Comparison of ENCODE assay signal across 24 cellular contexts in genomic region chr4:25068386-25068785, GRCh38. TPM values are rescaled to one million over a fixed set of nuclear protein-coding genes. Genes with fewer than 3 reads are reported as not detected.
A peak's percentile ranks its signal among the peaks of the same experiment; 100 is the strongest.
DNase-seq lines count a peak whose midpoint lies in the region; FAIRE-seq and TF ChIP-seq lines count a peak whose summit lies in the region.
"Had no signal": no experiment of that assay in that cellular context is flagged by ENCODE, and none has a peak within 500 bp of the region (broad histone marks: within the 10 kb centered on the region; RNA-seq: fewer than 3 reads in every experiment).

No MANE protein-coding gene starts in this region.

- peaks cover 2 to 23% (median 15%) of the 10 kb centered on the region in 4 experiments for H3K4me1 ChIP-seq in H1 (replicated peaks in 1 of 4; ENCODE audit: control insufficient read depth in 3 of 4, insufficient read depth in 4 of 4, low read length in 3 of 4)
- H3K4me1 ChIP-seq: BE2C, SJCRH30 had no signal

- H3K4me2 ChIP-seq in H1 (ENCODE audit: insufficient read depth in 1 of 2, low read depth in 2 of 2, low read length in 2 of 2): no peak overlapping the region
- H3K4me2 ChIP-seq: KMS-11, PC-9 had no signal

- POLR2A ChIA-PET in H1 (lab: Charles Lee; ENCODE audit: partially characterized antibody): no interaction called here

- no peak for TF ChIP-seq EP300 in H1 (IDR thresholded peaks at IDR 0.05; ENCODE audit: borderline replicate concordance in 1 of 2, low read depth in 2 of 2, low read length in 2 of 2)

- no peak overlapping the region for H3K23ac ChIP-seq in H1 (ENCODE audit: insufficient read length)

- 95% methylated on average over 3 of the region's 3 CpGs; no CpG with 5 or more reads in 1 of the 2 experiments for WGBS in H1 (ENCODE audit: extremely low coverage in 1 of 2, insufficient coverage in 1 of 2, insufficient read length in 1 of 2, insufficient replicate concordance in 2 of 2, low coverage in 1 of 2, low lambda C conversion rate in 2 of 2, missing lambda C conversion rate in 1 of 2), 2 experiments

- DNase-seq in DMS53 (lab: John Stamatoyannopoulos, UW) (peak; percentile 60), DMS53 treated with DMSO at 0.1 percent for 48 hours (lab: John Stamatoyannopoulos, UW; ENCODE audit: unreplicated experiment) (no peak), NCI-H69 (lab: John Stamatoyannopoulos, UW) (peak; percentile 8), H1 (ENCODE audit: low read depth in 1 of 2, low spot score in 2 of 2) (no peak), GDM1 (lab: John Stamatoyannopoulos, UW) (no peak), dermis blood vessel endothelial cell (no peak)
- DNase-seq in activated naive CD4-positive, alpha-beta T cell (lab: John Stamatoyannopoulos, UW): no peak
- DNase-seq: BE2C; DMS79 treated with DMSO at 0.1 percent for 48 hours; MM.1S; NCI-H2029; NCI-H2227 treated with DMSO at 0.1 percent for 48 hours; NCI-H748 treated with DMSO at 0.1 percent for 48 hours; NK-92 treated with Interleukin-12 subunit alpha and Interleukin-12 subunit beta, amount 100 ng/mL, for 24 hours; PC-9; SJCRH30 had no signal

- no peak overlapping the region for H3K18ac ChIP-seq in H1 (ENCODE audit: extremely low read depth, low read length)

- H2BK5ac ChIP-seq in H1 (ENCODE audit: low read depth, low read length): no peak overlapping the region

- no peaks in the 10 kb centered on the region for H3K23me2 ChIP-seq in H1 (ENCODE audit: low read depth, low read length)

- CTCF ChIA-PET in H1 (lab: Charles Lee; ENCODE audit: partially characterized antibody): interaction anchor here (1.5 to 4.9 kb wide), 2 partner anchors 8 to 23 kb away, joined by 3 to 24 read pairs; no protein-coding TSS in a partner anchor

- no peak overlapping the region for H4K5ac ChIP-seq in H1 (ENCODE audit: insufficient read length, low read depth, low read length)

- no peak overlapping the region for H3K9ac ChIP-seq in H1 (replicated peaks in 1 of 4; ENCODE audit: extremely low read depth in 1 of 4, low read depth in 3 of 4, low read length in 3 of 4)
- H3K9ac ChIP-seq: KMS-11 had no signal

- TF ChIP-seq CTCF in H1 (IDR thresholded peaks at IDR 0.05; ENCODE audit: control extremely low read depth in 1 of 3, insufficient read depth in 1 of 3, low read depth in 1 of 3, low read length in 3 of 3): no peak

- no peak overlapping the region for H2BK120ac ChIP-seq in H1 (replicated peaks; ENCODE audit: low read depth, low read length)

- H2BK20ac ChIP-seq in H1 (ENCODE audit: low read length): no peak overlapping the region

- H3K36me3 ChIP-seq in H1 (ENCODE audit: control insufficient read depth in 2 of 4, insufficient read depth in 4 of 4, low read length in 3 of 4): no peaks in the 10 kb centered on the region
- H3K36me3 ChIP-seq: BE2C, SJCRH30 had no signal

- peak overlapping the region; percentile 35; the same call in 1 of the 2 replicates for H2BK12ac ChIP-seq in H1 (ENCODE audit: low read depth, low read length)

- no peaks in the 10 kb centered on the region for H3K9me3 ChIP-seq in H1 (ENCODE audit: insufficient read depth in 2 of 2, low read depth in 1 of 2, low read length in 1 of 2)
- H3K9me3 ChIP-seq: BE2C, SJCRH30 had no signal

- H2BK15ac ChIP-seq in H1 (ENCODE audit: low read length): no peak overlapping the region

- FAIRE-seq in H1 (lab: Jason Lieb, UNC): no peak
- FAIRE-seq: GM12892, GM19239, H54 had no signal

- no peak overlapping the region for H4K8ac ChIP-seq in H1 (ENCODE audit: extremely low read depth, insufficient read depth, low read length)

- H3K14ac ChIP-seq in H1 (ENCODE audit: insufficient read length): no peak overlapping the region

- no peak overlapping the region for H3K4ac ChIP-seq in H1 (replicated peaks; ENCODE audit: insufficient read length, low read depth, low read length)

- no peak overlapping the region for H3K56ac ChIP-seq in H1 (replicated peaks; ENCODE audit: insufficient read length, low read depth, low read length)

- TF ChIP-seq RAD21 in H1 (IDR thresholded peaks at IDR 0.05 in 1 of 2, conservative IDR thresholded peaks at IDR 0.05 in 1 of 2; ENCODE audit: low read depth in 2 of 2, low read length in 2 of 2): no peak

- H2AFZ ChIP-seq in H1 (ENCODE audit: low read length): no peak overlapping the region
- H2AFZ ChIP-seq: PC-9 had no signal

- no peak overlapping the region for H3K27ac ChIP-seq in H1 (ENCODE audit: low read depth, low read length)
- H3K27ac ChIP-seq: 22Rv1, KMS-11, PC-9, SJCRH30 had no signal

- no peak overlapping the region for H2AK5ac ChIP-seq in H1 (ENCODE audit: low read depth, low read length)

- no peak overlapping the region for H4K91ac ChIP-seq in H1 (replicated peaks; ENCODE audit: insufficient read length, low read length)

- no peaks in the 10 kb centered on the region for H3K79me2 ChIP-seq in H1 (ENCODE audit: control insufficient read depth in 1 of 2, insufficient read depth in 2 of 2, low read length in 2 of 2)

- H3K4me3 ChIP-seq in H1 (ENCODE audit: extremely low read depth in 1 of 4, insufficient read depth in 2 of 4, low read depth in 3 of 4, low read length in 4 of 4): no peak overlapping the region
- H3K4me3 ChIP-seq: PC-9, SJCRH30 had no signal

- no peak for TF ChIP-seq POLR2A in H1 (IDR thresholded peaks at IDR 0.05; ENCODE audit: control extremely low read depth in 1 of 2, low read depth in 2 of 2, low read length in 2 of 2)

- H3K27me3 ChIP-seq in H1 (replicated peaks in 1 of 4; ENCODE audit: control insufficient read depth in 3 of 4, extremely low read depth in 1 of 4, insufficient read depth in 3 of 4, low read length in 3 of 4): no peaks in the 10 kb centered on the region
- H3K27me3 ChIP-seq: BE2C, SJCRH30 had no signal

- H4K20me1 ChIP-seq in H1 (replicated peaks in 1 of 2; ENCODE audit: control insufficient read depth in 1 of 2, insufficient read depth in 2 of 2, low read length in 2 of 2): no peaks in the 10 kb centered on the region

- H3K79me1 ChIP-seq in H1 (ENCODE audit: low read depth, low read length): no peaks in the 10 kb centered on the region

TF ChIP-seq in H1, 55 proteins besides CTCF, POLR2A, EP300 and RAD21:
- TF ChIP-seq JUND (IDR thresholded peaks at IDR 0.05; ENCODE audit: low read length) (no peak), POLR2AphosphoS5 (IDR thresholded peaks at IDR 0.05; ENCODE audit: low read depth, low read length) (no peak), ASH2L (IDR thresholded peaks at IDR 0.05; ENCODE audit: low read length) (no peak), MAX (IDR thresholded peaks at IDR 0.05) (no peak), TAF1 (IDR thresholded peaks at IDR 0.05; ENCODE audit: low read depth, low read length) (no peak), GTF2F1 (IDR thresholded peaks at IDR 0.05; ENCODE audit: borderline replicate concordance, low read depth, low read length) (no peak), TCF12 (IDR thresholded peaks at IDR 0.05; ENCODE audit: low read depth, low read length) (no peak), SIRT6 (IDR thresholded peaks at IDR 0.05; ENCODE audit: low read length) (no peak), NANOG (IDR thresholded peaks at IDR 0.05; ENCODE audit: insufficient read depth, low read depth, low read length, poor library complexity, severe bottlenecking) (no peak), SUZ12 (IDR thresholded peaks at IDR 0.05; ENCODE audit: low read length) (no peak), SIX5 (IDR thresholded peaks at IDR 0.05; ENCODE audit: low read depth, low read length) (no peak), NRF1 (IDR thresholded peaks at IDR 0.05; ENCODE audit: low read depth, low read length) (no peak), CHD2 (IDR thresholded peaks at IDR 0.05; ENCODE audit: low read length) (no peak), POU5F1 (IDR thresholded peaks at IDR 0.05; ENCODE audit: low read depth, low read length) (no peak), YY1 (IDR thresholded peaks at IDR 0.05; ENCODE audit: low read depth, low read length) (no peak)

RNA-seq across cellular contexts. Expression of gene LGI2, which starts 37.6 kb away (rescaled TPM):
- 4.0 and 4.8 TPM in 2 replicates for total RNA-seq in H1 (2021; fragmentation: NEBNext Ultra II Directional; extraction: Animal tissue kit (Norgen Biotek cat#: 25700))
- polyA plus RNA-seq in H1 (2011; rRNA removed): 1.4 and 2.3 TPM in 2 replicates
- 2.5 TPM for polyA plus RNA-seq in H1 (2011; cell fraction: cytosol; rRNA removed)
- polyA plus RNA-seq in H1 (2011; cell fraction: nucleus; rRNA removed): 1.4 TPM
- polyA plus RNA-seq in H1 (2012, experiment 1 of 2): 1.7 to 3.3 TPM (median 2.3 TPM) in 4 replicates
- 0.50 TPM for polyA plus RNA-seq in H1 (2012, experiment 2 of 2)
- polyA plus RNA-seq in H1 (2013, experiment 1 of 2): 2.0 TPM
- 2.2 TPM for polyA plus RNA-seq in H1 (2013, experiment 2 of 2)
- polyA minus RNA-seq in H1 (2011; rRNA and poly(A)+ RNA removed): 2.7 and 4.1 TPM in 2 replicates
- 1.2 TPM for polyA minus RNA-seq in H1 (2011; cell fraction: cytosol; rRNA and poly(A)+ RNA removed)
- 3.0 TPM for polyA minus RNA-seq in H1 (2011; cell fraction: nucleus; rRNA and poly(A)+ RNA removed)
- total RNA-seq in dermis blood vessel endothelial cell: 0.05 TPM in 1 of 2 replicates, not detected in the other
- total RNA-seq: NCI-H460, PC-9, RPMI7951 had no signal
- polyA plus RNA-seq: IgD-negative memory B cell had no signal

Comparison
In these comparisons a context has a peak if more than half of its experiments do, and no peak if none do; other contexts are left out.
1. DNase-seq: peak in DMS53 (single experiment) and NCI-H69 (single experiment); none in DMS53 treated with DMSO at 0.1 percent for 48 hours (single experiment), H1 (0 of 2), GDM1 (single experiment), dermis blood vessel endothelial cell (single experiment) and activated naive CD4-positive, alpha-beta T cell (0 of 4).